In the genomic region with DNA sequence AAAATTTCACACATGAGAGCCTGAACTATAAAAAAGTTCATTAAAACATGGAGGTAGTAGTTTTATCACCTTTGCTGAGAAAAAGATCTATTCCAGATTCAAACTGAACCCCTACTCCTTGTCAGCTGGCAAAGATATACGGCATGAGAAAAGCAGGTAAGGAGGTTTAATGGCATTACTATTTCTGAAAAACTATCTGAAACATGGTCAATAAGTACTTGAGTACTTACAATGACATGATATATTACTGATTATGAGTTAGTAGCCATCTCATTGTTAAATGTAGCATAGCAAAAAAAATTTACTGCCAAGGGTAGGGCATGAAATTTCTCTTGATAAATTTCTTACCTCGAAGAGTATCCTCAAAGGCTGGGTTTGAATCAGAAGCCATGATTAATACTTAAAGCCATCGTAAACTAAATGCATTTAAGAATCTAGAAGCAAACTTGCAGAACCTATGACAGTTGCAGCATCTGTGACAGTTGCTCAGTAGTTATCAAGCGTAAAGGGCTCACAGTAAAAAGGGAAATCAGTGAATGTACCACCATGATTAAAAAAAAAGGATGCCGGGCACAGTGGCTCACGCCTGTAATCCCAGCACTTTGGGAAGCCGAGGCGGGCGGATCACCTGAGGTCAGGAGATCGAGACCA, we compare ENCODE assay signal across 8 cellular contexts. TPM values are rescaled to one million over a fixed set of nuclear protein-coding genes. Genes with fewer than 3 reads are reported as not detected.
A peak's percentile ranks its signal among the peaks of the same experiment; 100 is the strongest.
DNase-seq lines count a peak whose midpoint lies in the region; ATAC-seq and TF ChIP-seq lines count a peak whose summit lies in the region.

No MANE protein-coding gene starts in this region.

- DNase-seq in cardiac muscle cell (ENCODE audit: low read depth in 1 of 2, low spot score in 1 of 2): no peak
- DNase-seq in Right ventricle myocardium inferior (ENCODE audit: missing footprints): no peak
- DNase-seq in ascending aorta (ENCODE audit: low spot score in 2 of 2): no peak
- DNase-seq in lower lobe of right lung: no peak
- no peak for DNase-seq in vagina (ENCODE audit: extremely low spot score in 2 of 2)
- no peak for DNase-seq in NCI-H2196 (lab: John Stamatoyannopoulos, UW; ENCODE audit: unreplicated experiment)
- no peak for DNase-seq in OCI-M1 (lab: John Stamatoyannopoulos, UW)
- DNase-seq in AG08395 (ENCODE audit: low spot score): no peak

- no peak overlapping the region for H3K27ac ChIP-seq in cardiac muscle cell
- peak overlapping the region; percentile 38 to 62 for H3K27ac ChIP-seq in ascending aorta
- H3K27ac ChIP-seq in lower lobe of right lung: no peak overlapping the region
- peak overlapping the region; percentile 69 for H3K27ac ChIP-seq in vagina

- H3K27me3 ChIP-seq in cardiac muscle cell (no peaks in the 10 kb centered on the region), ascending aorta (no peaks in the 10 kb centered on the region), lower lobe of right lung (ENCODE audit: low read depth) (no peaks in the 10 kb centered on the region), vagina (no peaks in the 10 kb centered on the region)

- peak overlapping the region; percentile 9 for H3K4me3 ChIP-seq in cardiac muscle cell
- H3K4me3 ChIP-seq in ascending aorta: peak overlapping the region; percentile 28 to 57
- peak overlapping the region; percentile 46 for H3K4me3 ChIP-seq in lower lobe of right lung
- peak overlapping the region; percentile 25 to 42 for H3K4me3 ChIP-seq in vagina

- H3K4me1 ChIP-seq in cardiac muscle cell (ENCODE audit: low read depth): peaks cover 5% of the 10 kb centered on the region
- peaks cover 4 to 6% of the 10 kb centered on the region in 2 donors for H3K4me1 ChIP-seq in ascending aorta
- H3K4me1 ChIP-seq in lower lobe of right lung: peaks cover 8% of the 10 kb centered on the region
- no peaks in the 10 kb centered on the region for H3K4me1 ChIP-seq in vagina

- no peaks in the 10 kb centered on the region for H3K36me3 ChIP-seq in cardiac muscle cell
- H3K36me3 ChIP-seq in ascending aorta: peaks cover 2 to 8% of the 10 kb centered on the region in 2 donors
- peaks cover 34% of the 10 kb centered on the region for H3K36me3 ChIP-seq in lower lobe of right lung
- H3K36me3 ChIP-seq in vagina: no peaks in the 10 kb centered on the region

- TF ChIP-seq CTCF in cardiac muscle cell (IDR thresholded peaks at IDR 0.05; ENCODE audit: low read depth, low read length): no peak
- no peak for TF ChIP-seq CTCF in ascending aorta (IDR thresholded peaks at IDR 0.05)
- no peak for TF ChIP-seq CTCF in lower lobe of right lung (IDR thresholded peaks at IDR 0.05)
- TF ChIP-seq CTCF in vagina (IDR thresholded peaks at IDR 0.05): no peak

- H3K9me3 ChIP-seq in cardiac muscle cell (ENCODE audit: low read depth): no peaks in the 10 kb centered on the region
- no peaks in the 10 kb centered on the region for H3K9me3 ChIP-seq in ascending aorta
- H3K9me3 ChIP-seq in lower lobe of right lung: no peaks in the 10 kb centered on the region
- no peaks in the 10 kb centered on the region for H3K9me3 ChIP-seq in vagina

- TF ChIP-seq POLR2A in vagina (IDR thresholded peaks at IDR 0.05): no peak

- ATAC-seq in Right ventricle myocardium inferior: no peak
- no peak for ATAC-seq in lower lobe of right lung

- intact Hi-C loops in Right ventricle myocardium inferior (cut with DNase I): no loop called here
- intact Hi-C loops in ascending aorta (cut with DNase I): no loop called here
- intact Hi-C loops in lower lobe of right lung (cut with DNase I): no loop called here
- intact Hi-C loops in vagina (cut with DNase I): no loop called here

RNA-seq across cellular contexts. Expression of gene SLC17A5, which starts 8.7 kb away (rescaled TPM):
- total RNA-seq in cardiac muscle cell (5.4 and 9.9 TPM in 2 replicates), Right ventricle myocardium inferior (5.9 TPM), ascending aorta (23.2 TPM), lower lobe of right lung (25.9 TPM), vagina (10.1 TPM)
- polyA plus RNA-seq in cardiac muscle cell: 17.8 and 19.8 TPM in 2 replicates

RNA-seq across cellular contexts. Expression of gene CD109, which starts 50.9 kb away (rescaled TPM):
- total RNA-seq in cardiac muscle cell (1.7 and 2.1 TPM in 2 replicates), Right ventricle myocardium inferior (7.3 TPM), ascending aorta (17.6 TPM), lower lobe of right lung (25.0 TPM), vagina (29.0 TPM)
- 0.99 and 1.5 TPM in 2 replicates for polyA plus RNA-seq in cardiac muscle cell

Comparison
In these comparisons a context has a peak if more than half of its experiments do, and no peak if none do; other contexts are left out.
1. H3K27ac ChIP-seq: peak in ascending aorta (2 of 2) and vagina (single experiment); none in cardiac muscle cell (single experiment) and lower lobe of right lung (single experiment).
2. Peak in every context shown above with its lines, with median percentiles within 50 percentile points of each other: H3K4me3 ChIP-seq.